11 cellular contexts compared by ENCODE assay signal in the genomic region with DNA sequence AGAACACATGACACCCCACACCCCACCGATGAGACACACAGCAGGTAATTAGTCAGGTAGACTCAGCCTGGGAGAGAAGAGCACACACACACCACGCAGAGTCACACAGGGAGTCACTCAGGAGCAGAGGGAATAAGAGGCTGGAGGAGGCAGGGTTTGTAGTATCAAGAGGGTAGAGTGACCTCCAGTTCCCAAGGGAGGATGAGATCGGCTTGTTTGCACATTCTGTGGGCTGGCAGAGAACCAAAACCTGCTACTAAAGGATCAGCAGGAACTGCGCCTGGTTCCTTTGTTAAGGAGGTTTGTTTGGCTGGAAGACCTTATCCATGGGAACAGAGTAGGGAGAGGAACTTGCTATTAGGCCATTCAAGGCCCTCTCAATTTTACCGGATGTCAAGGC.
DNase-seq lines count a peak whose midpoint lies in the region; ATAC-seq and TF ChIP-seq lines count a peak whose summit lies in the region.
"Had no signal": no experiment of that assay in that cellular context is flagged by ENCODE, and none has a peak within 500 bp of the region (broad histone marks: within the 10 kb centered on the region; RNA-seq: fewer than 3 reads in every experiment).

No MANE protein-coding gene starts in this region.

- H3K9me3 ChIP-seq in PC-9 (ENCODE audit: insufficient read depth, low read depth), result no peaks in the 10 kb centered on the region

- BruUV-seq in PC-9 (replicated peaks; lab: Mats Ljungman, UMichigan), result no TSS peak

- H3K4me2 ChIP-seq in PC-9, result no peak overlapping the region

- CTCF ChIA-PET in PC-9 (lab: Charles Lee), result no interaction called here

- H3F3A ChIP-seq in PC-9 (ENCODE audit: insufficient read depth, low read depth), result no peaks in the 10 kb centered on the region

- DNase-seq in DMS153 treated with DMSO at 0.1 percent for 48 hours (lab: John Stamatoyannopoulos, UW; ENCODE audit: unreplicated experiment) (peak; percentile 74), NCI-H1417 (lab: John Stamatoyannopoulos, UW) (peak; percentile 81 to 98 (median 95)), PC-9 (peak; percentile 33 to 38), fibroblast of the aortic adventitia (ENCODE audit: low read depth) (peak; percentile 57), omental fat pad (ENCODE audit: low spot score) (no peak), posterior vena cava (ENCODE audit: low spot score) (no peak)
- DNase-seq in stimulated activated CD4-positive, alpha-beta T cell treated with anti-CD3 and anti-CD28 coated beads, Interleukin-4, amount 100 ng/mL, for 1 hour, result no peak
- DNase-seq: activated naive CD4-positive, alpha-beta T cell treated with anti-CD3 and anti-CD28 coated beads, Interleukin-2, amount 10 ng/mL, durations not matched to agents 7 days and 5 days; immature natural killer cell; nucleus accumbens had no signal

- peak overlapping the region; percentile 44; the same call in 1 of the 2 replicates for H2AFZ ChIP-seq in PC-9

- ATAC-seq in omental fat pad (ENCODE audit: low FRiP score) (no peak), GM21723 (IDR thresholded peaks at IDR 0.05; ENCODE audit: unreplicated experiment) (no peak)

- no peaks in the 10 kb centered on the region for H3K9me2 ChIP-seq in PC-9 (ENCODE audit: insufficient read depth)

- no peak overlapping the region for H3K4me3 ChIP-seq in PC-9
- no peak overlapping the region for H3K4me3 ChIP-seq in fibroblast of the aortic adventitia (ENCODE audit: low read depth, low read length)

- H3K27me3 ChIP-seq in PC-9 (ENCODE audit: insufficient read depth, low read depth), result no peaks in the 10 kb centered on the region

- H3K27ac ChIP-seq in PC-9, result no peak overlapping the region

- intact Hi-C loops in PC-9 (cut with micrococcal nuclease; ENCODE audit: unreplicated experiment) (no loop called here), posterior vena cava (cut with DNase I) (no loop called here)

- H3K36me3 ChIP-seq in PC-9 (ENCODE audit: low read depth), result no peaks in the 10 kb centered on the region

- H3K4me1 ChIP-seq in PC-9 (replicated peaks; ENCODE audit: insufficient read depth), result 0 out of 2 replicates have a peak, but pooled peaks cover 5% of the 10 kb centered on the region

- H4K20me1 ChIP-seq in PC-9 (ENCODE audit: insufficient read depth), result no peaks in the 10 kb centered on the region

- TF ChIP-seq CTCF in PC-9 (conservative IDR thresholded peaks at IDR 0.05), result no peak
- TF ChIP-seq CTCF in fibroblast of the aortic adventitia (IDR thresholded peaks at IDR 0.05; ENCODE audit: insufficient read depth, low read length), result no peak
- no peak for TF ChIP-seq CTCF in omental fat pad (IDR thresholded peaks at IDR 0.05)

- POLR2A ChIA-PET in PC-9 (lab: Charles Lee; ENCODE audit: unreplicated experiment), result no interaction called here

- no peaks in the 10 kb centered on the region for H3K79me2 ChIP-seq in PC-9 (ENCODE audit: low read depth)

Comparison
In these comparisons a context has a peak if more than half of its experiments do, and no peak if none do; other contexts are left out.
1. DNase-seq: peak in DMS153 treated with DMSO at 0.1 percent for 48 hours (single experiment), NCI-H1417 (3 of 3), PC-9 (2 of 2) and fibroblast of the aortic adventitia (single experiment); none in stimulated activated CD4-positive, alpha-beta T cell treated with anti-CD3 and anti-CD28 coated beads, Interleukin-4, amount 100 ng/mL, for 1 hour (single experiment), omental fat pad (single experiment) and posterior vena cava (single experiment).